8 cellular contexts compared by ENCODE assay signal in genomic region chr2:2613279-2614199, GRCh38.
A peak's percentile ranks its signal among the peaks of the same experiment; 100 is the strongest.
DNase-seq lines count a peak whose midpoint lies in the region; ATAC-seq and TF ChIP-seq lines count a peak whose summit lies in the region.

No MANE protein-coding gene starts in this region.

- peaks cover 1 to 20% of the 10 kb centered on the region in 2 donors for H3K27me3 Mint-ChIP-seq in CD8-positive, alpha-beta memory T cell

- no peak for TF ChIP-seq EP300 in gastroesophageal sphincter (IDR thresholded peaks at IDR 0.05)

- no peaks in the 10 kb centered on the region for H3K36me3 ChIP-seq in CD8-positive, alpha-beta memory T cell (ENCODE audit: insufficient read depth, low read length)
- H3K36me3 ChIP-seq in gastroesophageal sphincter (no peaks in the 10 kb centered on the region), neutrophil (no peaks in the 10 kb centered on the region)

- peak overlapping the region; percentile 52 to 88 (median 76) for H3K4me3 Mint-ChIP-seq in CD8-positive, alpha-beta memory T cell

- TF ChIP-seq CTCF in GM20000 (IDR thresholded peaks at IDR 0.05; ENCODE audit: extremely low read depth, missing control alignments): no peak
- peak in 2 of 4 experiments; percentile 14 to 37 for TF ChIP-seq CTCF in gastroesophageal sphincter (IDR thresholded peaks at IDR 0.05)
- TF ChIP-seq CTCF in neutrophil (IDR thresholded peaks at IDR 0.05): no peak

- peaks cover 0 to 2% (median 0%) of the 10 kb centered on the region in 3 donors for H3K36me3 Mint-ChIP-seq in CD8-positive, alpha-beta memory T cell

- H3K4me1 Mint-ChIP-seq in CD8-positive, alpha-beta memory T cell: peaks cover 5 to 8% (median 7%) of the 10 kb centered on the region in 3 donors

- H3K27ac ChIP-seq in CD8-positive, alpha-beta memory T cell (ENCODE audit: low read depth, low read length): no peak overlapping the region
- H3K27ac ChIP-seq in gastroesophageal sphincter: peak overlapping the region in 3 of 4 donors; percentile 69 to 76 (median 72)
- H3K27ac ChIP-seq in neutrophil: no peak overlapping the region

- peak; percentile 47 to 90 (median 70) for DNase-seq in CD8-positive, alpha-beta memory T cell
- DNase-seq in GM20000 (ENCODE audit: low spot score) (peak; percentile 79), HT1080 (ENCODE audit: low read depth) (peak; percentile 92), SHP77 (lab: John Stamatoyannopoulos, UW) (peak; percentile 99 to 100), stromal cell of bone marrow (ENCODE audit: low read depth) (peak; percentile 54)
- peak; percentile 52 to 87 (median 72) for DNase-seq in activated naive CD4-positive, alpha-beta T cell (lab: John Stamatoyannopoulos, UW)

- H3K27ac Mint-ChIP-seq in CD8-positive, alpha-beta memory T cell: peak overlapping the region in 6 of 8 donors; percentile 32 to 77 (median 50)

- no peaks in the 10 kb centered on the region for H3K27me3 ChIP-seq in CD8-positive, alpha-beta memory T cell (ENCODE audit: insufficient read depth, low read length, poor library complexity, severe bottlenecking)
- no peaks in the 10 kb centered on the region for H3K27me3 ChIP-seq in gastroesophageal sphincter
- H3K27me3 ChIP-seq in neutrophil: peaks cover 11% of the 10 kb centered on the region

- peaks cover 0 to 4% (median 0%) of the 10 kb centered on the region in 5 donors for H3K9me3 Mint-ChIP-seq in CD8-positive, alpha-beta memory T cell

- H3K4me1 ChIP-seq in CD8-positive, alpha-beta memory T cell (ENCODE audit: insufficient read depth, low read length): no peaks in the 10 kb centered on the region
- H3K4me1 ChIP-seq in gastroesophageal sphincter (peaks cover 0 to 9% (median 0%) of the 10 kb centered on the region in 3 donors), neutrophil (ENCODE audit: control insufficient read depth in 1 of 2, insufficient read depth in 1 of 2, low read depth in 1 of 2, low read length in 1 of 2) (peaks cover 0 to 4% of the 10 kb centered on the region in 2 experiments)

- TF ChIP-seq POLR2A in gastroesophageal sphincter (IDR thresholded peaks at IDR 0.05): no peak

- H3K9me3 ChIP-seq in CD8-positive, alpha-beta memory T cell (ENCODE audit: low read length): no peaks in the 10 kb centered on the region
- H3K9me3 ChIP-seq in gastroesophageal sphincter: no peaks in the 10 kb centered on the region
- H3K9me3 ChIP-seq in neutrophil: no peaks in the 10 kb centered on the region

- WGBS in gastroesophageal sphincter (ENCODE audit: low coverage in 1 of 2), 2 donors: 14 to 23% methylated on average over 5 to 6 of the region's 34 CpGs

- POLR2A ChIA-PET in CD8-positive, alpha-beta memory T cell (lab: Charles Lee): no interaction called here

- CTCF ChIA-PET in CD8-positive, alpha-beta memory T cell (lab: Charles Lee): no interaction called here

- peak overlapping the region; percentile 69 for H3K4me3 ChIP-seq in CD8-positive, alpha-beta memory T cell (ENCODE audit: low read length)
- H3K4me3 ChIP-seq in gastroesophageal sphincter (peak overlapping the region; percentile 32 to 51), neutrophil (ENCODE audit: low read depth in 1 of 2, low read length in 1 of 2) (peak overlapping the region; percentile 28 to 50)

- ATAC-seq in gastroesophageal sphincter: peak; percentile 100

Comparison
In these comparisons a context has a peak if more than half of its experiments do, and no peak if none do; other contexts are left out.
1. H3K27ac ChIP-seq: peak in gastroesophageal sphincter (3 of 4); none in CD8-positive, alpha-beta memory T cell (single experiment) and neutrophil (single experiment).
2. Peak in every context shown above with its lines, with median percentiles within 50 percentile points of each other: DNase-seq and H3K4me3 ChIP-seq.